ENCODE assay signal across 13 cellular contexts in the genomic region with DNA sequence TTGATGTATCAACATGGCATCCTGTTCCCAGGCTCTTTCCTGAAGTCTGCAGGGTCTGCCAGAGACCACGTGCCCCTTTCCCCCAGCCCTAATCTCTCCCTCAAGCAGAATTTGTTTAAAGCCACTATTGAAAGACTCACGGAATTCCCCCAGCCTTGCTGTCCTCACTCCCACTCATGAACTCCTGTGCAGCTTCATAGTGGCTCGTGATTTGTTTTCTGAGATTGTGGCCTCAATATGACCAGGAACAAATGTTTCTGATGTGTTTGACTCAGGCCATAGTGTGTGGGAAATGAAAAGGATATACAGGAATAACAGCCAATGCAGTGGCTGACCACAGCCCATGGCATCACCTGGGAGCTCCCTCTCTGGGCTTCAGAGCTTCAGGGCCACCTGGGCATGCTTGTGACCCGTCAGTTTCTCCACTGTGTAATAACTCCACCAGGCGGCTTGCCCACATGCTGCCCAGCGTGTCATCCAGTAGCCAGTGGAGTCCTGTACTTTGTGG. TPM values are rescaled to one million over a fixed set of nuclear protein-coding genes. Genes with fewer than 3 reads are reported as not detected.
A peak's percentile ranks its signal among the peaks of the same experiment; 100 is the strongest.
DNase-seq lines count a peak whose midpoint lies in the region; ATAC-seq lines count a peak whose summit lies in the region.
"Had no signal": no experiment of that assay in that cellular context is flagged by ENCODE, and none has a peak within 500 bp of the region (broad histone marks: within the 10 kb centered on the region; RNA-seq: fewer than 3 reads in every experiment).

No MANE protein-coding gene starts in this region.

- H3K4me1 Mint-ChIP-seq in activated T-cell treated with anti-CD3 and anti-CD28 coated beads, Interleukin-2, amount 50 U/mL, for 72 hours (ENCODE audit: low read depth) = peaks cover 32% of the 10 kb centered on the region
- H3K4me1 Mint-ChIP-seq in stimulated activated naive CD8-positive, alpha-beta T cell treated with anti-CD3 and anti-CD28 coated beads, Interleukin-15, amount 100 ng/mL, for 72 hours = peaks cover 25% of the 10 kb centered on the region

- H3K4me3 Mint-ChIP-seq in activated T-cell treated with anti-CD3 and anti-CD28 coated beads, Interleukin-2, amount 50 U/mL, for 72 hours = peak overlapping the region; percentile 44 to 57
- H3K4me3 Mint-ChIP-seq in stimulated activated naive CD8-positive, alpha-beta T cell treated with anti-CD3 and anti-CD28 coated beads, Interleukin-15, amount 100 ng/mL, for 72 hours = peak overlapping the region; percentile 44 to 61
- H3K4me3 Mint-ChIP-seq: activated naive CD4-positive, alpha-beta T cell treated with anti-CD3 and anti-CD28 coated beads for 36 hours; effector memory CD8-positive, alpha-beta T cell had no signal

- H3K27ac Mint-ChIP-seq in activated T-cell treated with anti-CD3 and anti-CD28 coated beads, Interleukin-2, amount 50 U/mL, for 72 hours = no peak overlapping the region
- no peak overlapping the region for H3K27ac Mint-ChIP-seq in stimulated activated naive CD8-positive, alpha-beta T cell treated with anti-CD3 and anti-CD28 coated beads, Interleukin-15, amount 100 ng/mL, for 72 hours
- H3K27ac Mint-ChIP-seq: activated naive CD4-positive, alpha-beta T cell treated with anti-CD3 and anti-CD28 coated beads for 36 hours; effector memory CD8-positive, alpha-beta T cell had no signal

- H3K36me3 Mint-ChIP-seq in activated T-cell treated with anti-CD3 and anti-CD28 coated beads, Interleukin-2, amount 50 U/mL, for 72 hours (ENCODE audit: insufficient read depth in 2 of 2) = peaks cover 0 to 4% of the 10 kb centered on the region in 2 donors

- peaks cover 0 to 3% of the 10 kb centered on the region in 2 donors for H3K9me3 Mint-ChIP-seq in activated T-cell treated with anti-CD3 and anti-CD28 coated beads, Interleukin-2, amount 50 U/mL, for 72 hours
- no peaks in the 10 kb centered on the region for H3K9me3 Mint-ChIP-seq in stimulated activated naive CD8-positive, alpha-beta T cell treated with anti-CD3 and anti-CD28 coated beads, Interleukin-15, amount 100 ng/mL, for 72 hours
- H3K9me3 Mint-ChIP-seq: activated naive CD4-positive, alpha-beta T cell treated with anti-CD3 and anti-CD28 coated beads for 36 hours; effector memory CD8-positive, alpha-beta T cell had no signal

- peak in 1 of 2 donors; percentile 7 for DNase-seq in activated T-cell treated with anti-CD3 and anti-CD28 coated beads, Interleukin-2, amount 50 U/mL, for 72 hours
- DNase-seq in activated T-cell treated with anti-CD3 and anti-CD28 coated beads for 4 hours (no peak), RPMI7951 (ENCODE audit: low read depth) (peak; percentile 50), amniotic stem cell (lab: John Stamatoyannopoulos, UW) (no peak), SHP77 treated with DMSO at 0.1 percent for 48 hours (lab: John Stamatoyannopoulos, UW) (no peak), pons (ENCODE audit: low spot score) (no peak)
- DNase-seq in stimulated activated naive CD8-positive, alpha-beta T cell treated with anti-CD3 and anti-CD28 coated beads, Interleukin-15, amount 100 ng/mL, for 72 hours = peak in 1 of 2 donors; percentile 9
- DNase-seq: effector memory CD8-positive, alpha-beta T cell; heart right ventricle; NCI-H510A had no signal

- ATAC-seq in activated T-cell treated with anti-CD3 and anti-CD28 coated beads, Interleukin-2, amount 50 U/mL, for 72 hours (replicated peaks in 1 of 2) = peak; percentile 39 to 69
- peak; percentile 62 for ATAC-seq in HG02610 (IDR thresholded peaks at IDR 0.05; ENCODE audit: unreplicated experiment)
- ATAC-seq in stimulated activated naive CD8-positive, alpha-beta T cell treated with anti-CD3 and anti-CD28 coated beads, Interleukin-15, amount 100 ng/mL, for 72 hours = peak; percentile 23
- ATAC-seq: effector memory CD8-positive, alpha-beta T cell had no signal

- H3K27me3 Mint-ChIP-seq in activated T-cell treated with anti-CD3 and anti-CD28 coated beads, Interleukin-2, amount 50 U/mL, for 72 hours (ENCODE audit: low read depth) = peaks cover 6% of the 10 kb centered on the region
- no peaks in the 10 kb centered on the region for H3K27me3 Mint-ChIP-seq in stimulated activated naive CD8-positive, alpha-beta T cell treated with anti-CD3 and anti-CD28 coated beads, Interleukin-15, amount 100 ng/mL, for 72 hours

RNA-seq across cellular contexts. Expression of a gene that starts 8.1 kb away (rescaled TPM):
- total RNA-seq in activated T-cell treated with anti-CD3 and anti-CD28 coated beads, Interleukin-2, amount 50 U/mL, for 72 hours = not detected
- total RNA-seq in RPMI7951 (2014; rRNA removed; shearing (Covaris generic)) = not detected in 2 replicates
- total RNA-seq: activated naive CD4-positive, alpha-beta T cell treated with anti-CD3 and anti-CD28 coated beads for 36 hours; heart right ventricle; mesenteric fat pad had no signal
